20 cellular contexts compared by ENCODE assay signal in genomic region chr18:31998880-31999279, GRCh38. TPM values are rescaled to one million over a fixed set of nuclear protein-coding genes. Genes with fewer than 3 reads are reported as not detected.
DNase-seq lines count a peak whose midpoint lies in the region; ATAC-seq and TF ChIP-seq lines count a peak whose summit lies in the region.
"Had no signal": no experiment of that assay in that cellular context is flagged by ENCODE, and none has a peak within 500 bp of the region (broad histone marks: within the 10 kb centered on the region; RNA-seq: fewer than 3 reads in every experiment).

No MANE protein-coding gene starts in this region.

- H3K27me3 Mint-ChIP-seq in GM23338 (ENCODE audit: insufficient read depth, low read depth, poor library complexity), result peaks cover 3% of the 10 kb centered on the region
- no peaks in the 10 kb centered on the region for H3K27me3 Mint-ChIP-seq in progenitor cell of endocrine pancreas
- H3K27me3 Mint-ChIP-seq: CD4-positive, alpha-beta T cell had no signal

- no peaks in the 10 kb centered on the region for H3K27me3 ChIP-seq in GM23338 (ENCODE audit: insufficient read depth)
- H3K27me3 ChIP-seq in left lung, result no peaks in the 10 kb centered on the region
- H3K27me3 ChIP-seq in HAP-1 (ENCODE audit: low read depth), result no peaks in the 10 kb centered on the region
- H3K27me3 ChIP-seq: BE2C; BLaER1 treated with 17β-estradiol and CSF1 and Interleukin-3, amounts not matched to agents 10 nM and 100 nM had no signal

- H3K4me2 ChIP-seq in GM23338, result no peak overlapping the region
- H3K4me2 ChIP-seq: A549; BLaER1 treated with 17β-estradiol and CSF1 and Interleukin-3, amounts not matched to agents 10 nM and 100 nM had no signal

- H3K36me3 Mint-ChIP-seq in GM23338 (ENCODE audit: low read depth) (peaks cover 9% of the 10 kb centered on the region; the same call in 2 of the 3 replicates), progenitor cell of endocrine pancreas (ENCODE audit: insufficient read depth) (peaks cover 1% of the 10 kb centered on the region)
- H3K36me3 Mint-ChIP-seq: CD14-positive monocyte; CD8-positive, alpha-beta memory T cell had no signal

- H3K27ac ChIP-seq in GM23338 (ENCODE audit: low read depth) (no peak overlapping the region), left lung (no peak overlapping the region)
- H3K27ac ChIP-seq: A549; BLaER1 treated with 17β-estradiol and CSF1 and Interleukin-3, amounts not matched to agents 10 nM and 100 nM; GM23248 had no signal

- no peaks in the 10 kb centered on the region for H3K36me3 ChIP-seq in GM23338 (ENCODE audit: insufficient read depth)
- no peaks in the 10 kb centered on the region for H3K36me3 ChIP-seq in left lung
- H3K36me3 ChIP-seq in HAP-1 (replicated peaks), result no peaks in the 10 kb centered on the region
- H3K36me3 ChIP-seq: BE2C; BLaER1 treated with 17β-estradiol and CSF1 and Interleukin-3, amounts not matched to agents 10 nM and 100 nM had no signal

- no peaks in the 10 kb centered on the region for H3K4me1 ChIP-seq in GM23338 (ENCODE audit: insufficient read depth)
- no peaks in the 10 kb centered on the region for H3K4me1 ChIP-seq in left lung
- H3K4me1 ChIP-seq in HAP-1, result no peaks in the 10 kb centered on the region
- H3K4me1 ChIP-seq: A549, BE2C had no signal

- intact Hi-C loops in left lung (cut with DNase I), result no loop called here

- no peak overlapping the region for H3K27ac Mint-ChIP-seq in GM23338
- H3K27ac Mint-ChIP-seq in progenitor cell of endocrine pancreas, result peak overlapping the region; percentile 3
- H3K27ac Mint-ChIP-seq: CD4-positive, alpha-beta T cell had no signal

- ATAC-seq in GM23338 (no peak), left lung (peak; percentile 97), HG03442 (IDR thresholded peaks at IDR 0.05; ENCODE audit: unreplicated experiment) (no peak)
- ATAC-seq: A549 had no signal

- no peak for TF ChIP-seq CTCF in GM23338 (conservative IDR thresholded peaks at IDR 0.05; ENCODE audit: low read depth in 2 of 2)
- TF ChIP-seq CTCF in left lung (IDR thresholded peaks at IDR 0.05), result no peak
- no peak for TF ChIP-seq CTCF in progenitor cell of endocrine pancreas (IDR thresholded peaks at IDR 0.05; ENCODE audit: unreplicated experiment)

- H4K20me1 ChIP-seq in GM23338 (replicated peaks; ENCODE audit: insufficient read depth), result no peaks in the 10 kb centered on the region
- H4K20me1 ChIP-seq: BLaER1 treated with 17β-estradiol and CSF1 and Interleukin-3, amounts not matched to agents 10 nM and 100 nM had no signal

- in situ Hi-C loops in HAP-1 (cut with MboI; ENCODE audit: low sequenced_read_pairs), result no loop called here

- H3K9me3 ChIP-seq in left lung, result no peaks in the 10 kb centered on the region
- H3K9me3 ChIP-seq in HAP-1, result no peaks in the 10 kb centered on the region
- H3K9me3 ChIP-seq: A549, BE2C had no signal

- DNase-seq in DMS79 (lab: John Stamatoyannopoulos, UW) (peak; percentile 62), GM23338 (ENCODE audit: low spot score) (no peak), left lung (no peak), progenitor cell of endocrine pancreas (ENCODE audit: low spot score, unreplicated experiment) (no peak), NCI-H774 (lab: John Stamatoyannopoulos, UW) (no peak), HAP-1 (ENCODE audit: low spot score in 2 of 2) (no peak)
- DNase-seq: 8988T; ACHN; AML-193; BE2C; CD4-positive, alpha-beta T cell; CD8-positive, alpha-beta memory T cell; DMS 273 treated with DMSO at 0.1 percent for 48 hours; DND-41; GM23248; HCEC 1CT had no signal

- H3K4me1 Mint-ChIP-seq in GM23338 (no peaks in the 10 kb centered on the region; the same call in 2 of the 3 replicates), progenitor cell of endocrine pancreas (ENCODE audit: low read depth) (peaks cover 10% of the 10 kb centered on the region)
- H3K4me1 Mint-ChIP-seq: CD8-positive, alpha-beta memory T cell had no signal

- H2AFZ ChIP-seq in GM23338, result 0 out of 2 replicates have a peak overlapping the region, but pooled peaks have one; percentile 43
- H2AFZ ChIP-seq: GM23248 had no signal

- no peaks in the 10 kb centered on the region for H3F3A ChIP-seq in GM23338 (replicated peaks; ENCODE audit: low read depth)

- H3K9me2 ChIP-seq in GM23338 (ENCODE audit: insufficient read depth), result no peaks in the 10 kb centered on the region; the same call in 1 of the 2 replicates

- no peaks in the 10 kb centered on the region for H3K79me2 ChIP-seq in GM23338 (replicated peaks; ENCODE audit: insufficient read depth)

- no peak overlapping the region for H3K4me3 Mint-ChIP-seq in GM23338
- no peak overlapping the region for H3K4me3 Mint-ChIP-seq in progenitor cell of endocrine pancreas (ENCODE audit: low read depth)
- H3K4me3 Mint-ChIP-seq: CD14-positive monocyte; CD4-positive, alpha-beta T cell; CD8-positive, alpha-beta memory T cell had no signal

- H3K9me3 Mint-ChIP-seq in GM23338 (peaks cover 22% of the 10 kb centered on the region), progenitor cell of endocrine pancreas (ENCODE audit: low read depth) (peaks cover 7% of the 10 kb centered on the region)
- H3K9me3 Mint-ChIP-seq: CD4-positive, alpha-beta T cell; CD8-positive, alpha-beta memory T cell had no signal

- H3K4me3 ChIP-seq in GM23338 (no peak overlapping the region), left lung (no peak overlapping the region), HAP-1 (no peak overlapping the region)
- H3K4me3 ChIP-seq: A549; BLaER1 treated with 17β-estradiol and CSF1 and Interleukin-3, amounts not matched to agents 10 nM and 100 nM; GM23248 had no signal

TF ChIP-seq in GM23338, 12 proteins besides CTCF, POLR2A, EP300 and RAD21 (continues in another document):
- TF ChIP-seq ZNF331 (CRISPR knock-in tag; IDR thresholded peaks at IDR 0.05; ENCODE audit: low read depth), result no peak
- TF ChIP-seq JUNB (IDR thresholded peaks at IDR 0.05; ENCODE audit: unreplicated experiment), result no peak
- no peak for TF ChIP-seq STAT1 (IDR thresholded peaks at IDR 0.05; ENCODE audit: unreplicated experiment)
- no peak for TF ChIP-seq REST (IDR thresholded peaks at IDR 0.05; ENCODE audit: unreplicated experiment)
- no peak for TF ChIP-seq ETS1 (IDR thresholded peaks at IDR 0.05)
- no peak for TF ChIP-seq NANOG (IDR thresholded peaks at IDR 0.05; ENCODE audit: borderline replicate concordance)
- no peak for TF ChIP-seq CREB1 (CRISPR knock-in tag; IDR thresholded peaks at IDR 0.05; ENCODE audit: low read depth)
- no peak for TF ChIP-seq POLR2AphosphoS5 (IDR thresholded peaks at IDR 0.05; ENCODE audit: low read depth)
- no peak for TF ChIP-seq EZH2phosphoT487 (IDR thresholded peaks at IDR 0.05; ENCODE audit: unreplicated experiment)
- TF ChIP-seq ZNF114 (CRISPR knock-in tag; IDR thresholded peaks at IDR 0.05), result no peak

RNA-seq across cellular contexts. Expression of gene RNF125, which starts 19.7 kb away (rescaled TPM):
- 29.2 and 34.8 TPM in 2 replicates for total RNA-seq in GM23338 (2014; rRNA removed; shearing (Covaris generic))
- 10.9 and 11.4 TPM in 2 replicates for polyA plus RNA-seq in GM23338 (2016; fragmentation: Nextera tagmentation; extraction: Ambion mirVana)
- total RNA-seq in left lung (1 to 10 TPM; 4.3 to 6.1 TPM), progenitor cell of endocrine pancreas (2.6 and 2.8 TPM in 2 replicates)

RNA-seq across cellular contexts. Expression of gene TRAPPC8, which starts 56.0 kb away (rescaled TPM):
- total RNA-seq in GM23338 (2014; rRNA removed; shearing (Covaris generic)), result 45.5 and 66.2 TPM in 2 replicates
- polyA plus RNA-seq in GM23338 (2016; fragmentation: Nextera tagmentation; extraction: Ambion mirVana), result 20.1 and 27.2 TPM in 2 replicates
- total RNA-seq in left lung (10 to 100 TPM; 49.0 to 49.1 TPM), progenitor cell of endocrine pancreas (39.8 and 45.3 TPM in 2 replicates)
